1 cellular context compared by ENCODE assay signal in the genomic region with DNA sequence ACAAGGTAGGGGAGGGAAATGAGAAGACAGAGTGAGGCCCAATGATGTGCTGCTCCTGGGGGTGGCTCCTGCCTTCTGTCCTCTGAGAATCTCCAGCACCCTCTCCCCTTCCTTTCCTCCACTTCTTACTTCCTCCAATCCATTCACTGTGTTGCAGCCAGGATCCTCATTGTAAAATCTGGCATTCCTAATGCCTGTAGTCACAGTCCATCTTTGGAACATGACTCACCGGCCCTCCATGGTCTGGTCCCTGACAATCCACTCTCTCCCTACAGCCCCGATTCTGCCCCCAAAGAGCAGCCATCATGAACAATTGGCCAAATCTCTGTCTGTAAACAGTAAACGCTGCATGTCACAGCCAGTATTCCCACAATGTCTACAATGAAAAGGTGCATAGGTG.
TF ChIP-seq lines count a peak whose summit lies in the region.

No MANE protein-coding gene starts in this region.

TF ChIP-seq in HEK293, 187 proteins besides CTCF, POLR2A, EP300 and RAD21 (continued from another document):
- TF ChIP-seq ZNF23 (tag by site-specific recombination; IDR thresholded peaks at IDR 0.05; ENCODE audit: borderline replicate concordance) (no peak), ZFP69B (tag by site-specific recombination; IDR thresholded peaks at IDR 0.05) (0 out of 2 replicates have a peak, but pooled peaks have one; percentile 25), ZNF521 (tag by site-specific recombination; IDR thresholded peaks at IDR 0.05) (no peak), ZNF629 (tag by site-specific recombination; IDR thresholded peaks at IDR 0.05) (peak; percentile 23; the same call in 1 of the 2 replicates), SCRT1 (tag by site-specific recombination; IDR thresholded peaks at IDR 0.05; ENCODE audit: borderline replicate concordance) (no peak), ZFP41 (tag by site-specific recombination; IDR thresholded peaks at IDR 0.05; ENCODE audit: borderline replicate concordance) (no peak), ZNF544 (tag by site-specific recombination; IDR thresholded peaks at IDR 0.05) (no peak), ZBTB21 (tag by site-specific recombination; IDR thresholded peaks at IDR 0.05) (no peak), ZNF830 (tag by site-specific recombination; IDR thresholded peaks at IDR 0.05; ENCODE audit: low read depth) (no peak), ZNF274 (IDR thresholded peaks at IDR 0.05; ENCODE audit: low read length) (no peak), ZNF274 (tag by site-specific recombination; IDR thresholded peaks at IDR 0.05; ENCODE audit: borderline replicate concordance) (no peak), ZNF558 (tag by site-specific recombination; IDR thresholded peaks at IDR 0.05) (0 out of 2 replicates have a peak, but pooled peaks have one; percentile 39), ZNF2 (tag by site-specific recombination; IDR thresholded peaks at IDR 0.05) (no peak), ZNF549 (tag by site-specific recombination; IDR thresholded peaks at IDR 0.05) (no peak), ZNF423 (tag by site-specific recombination; IDR thresholded peaks at IDR 0.05) (no peak), SP7 (tag by site-specific recombination; IDR thresholded peaks at IDR 0.05) (0 out of 2 replicates have a peak, but pooled peaks have one; percentile 29), ZNF654 (tag by site-specific recombination; IDR thresholded peaks at IDR 0.05; ENCODE audit: low read depth) (no peak), GLI4 (tag by site-specific recombination; IDR thresholded peaks at IDR 0.05) (no peak), ZEB2 (tag by site-specific recombination; IDR thresholded peaks at IDR 0.05) (0 out of 2 replicates have a peak, but pooled peaks have one; percentile 43), TRIM28 (IDR thresholded peaks at IDR 0.05; ENCODE audit: borderline replicate concordance, low read length) (no peak), ZNF623 (tag by site-specific recombination; IDR thresholded peaks at IDR 0.05) (no peak), ZNF792 (tag by site-specific recombination; IDR thresholded peaks at IDR 0.05) (no peak), ZNF677 (tag by site-specific recombination; IDR thresholded peaks at IDR 0.05) (no peak)
- TF ChIP-seq, protein P1, sequence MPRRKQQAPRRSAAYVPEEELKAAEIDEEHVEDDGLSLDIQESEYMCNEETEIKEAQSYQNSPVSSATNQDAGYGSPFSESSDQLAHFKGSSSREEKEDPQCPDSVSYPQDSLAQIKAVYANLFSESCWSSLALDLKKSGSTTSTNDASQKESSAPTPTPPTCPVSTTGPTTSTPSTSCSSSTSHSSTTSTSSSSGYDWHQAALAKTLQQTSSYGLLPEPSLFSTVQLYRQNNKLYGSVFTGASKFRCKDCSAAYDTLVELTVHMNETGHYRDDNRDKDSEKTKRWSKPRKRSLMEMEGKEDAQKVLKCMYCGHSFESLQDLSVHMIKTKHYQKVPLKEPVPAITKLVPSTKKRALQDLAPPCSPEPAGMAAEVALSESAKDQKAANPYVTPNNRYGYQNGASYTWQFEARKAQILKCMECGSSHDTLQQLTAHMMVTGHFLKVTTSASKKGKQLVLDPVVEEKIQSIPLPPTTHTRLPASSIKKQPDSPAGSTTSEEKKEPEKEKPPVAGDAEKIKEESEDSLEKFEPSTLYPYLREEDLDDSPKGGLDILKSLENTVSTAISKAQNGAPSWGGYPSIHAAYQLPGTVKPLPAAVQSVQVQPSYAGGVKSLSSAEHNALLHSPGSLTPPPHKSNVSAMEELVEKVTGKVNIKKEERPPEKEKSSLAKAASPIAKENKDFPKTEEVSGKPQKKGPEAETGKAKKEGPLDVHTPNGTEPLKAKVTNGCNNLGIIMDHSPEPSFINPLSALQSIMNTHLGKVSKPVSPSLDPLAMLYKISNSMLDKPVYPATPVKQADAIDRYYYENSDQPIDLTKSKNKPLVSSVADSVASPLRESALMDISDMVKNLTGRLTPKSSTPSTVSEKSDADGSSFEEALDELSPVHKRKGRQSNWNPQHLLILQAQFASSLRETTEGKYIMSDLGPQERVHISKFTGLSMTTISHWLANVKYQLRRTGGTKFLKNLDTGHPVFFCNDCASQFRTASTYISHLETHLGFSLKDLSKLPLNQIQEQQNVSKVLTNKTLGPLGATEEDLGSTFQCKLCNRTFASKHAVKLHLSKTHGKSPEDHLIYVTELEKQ (tag by site-specific recombination; IDR thresholded peaks at IDR 0.05; ENCODE audit: borderline replicate concordance) = 0 out of 2 replicates have a peak, but pooled peaks have one; percentile 11
- TF ChIP-seq, protein P2, sequence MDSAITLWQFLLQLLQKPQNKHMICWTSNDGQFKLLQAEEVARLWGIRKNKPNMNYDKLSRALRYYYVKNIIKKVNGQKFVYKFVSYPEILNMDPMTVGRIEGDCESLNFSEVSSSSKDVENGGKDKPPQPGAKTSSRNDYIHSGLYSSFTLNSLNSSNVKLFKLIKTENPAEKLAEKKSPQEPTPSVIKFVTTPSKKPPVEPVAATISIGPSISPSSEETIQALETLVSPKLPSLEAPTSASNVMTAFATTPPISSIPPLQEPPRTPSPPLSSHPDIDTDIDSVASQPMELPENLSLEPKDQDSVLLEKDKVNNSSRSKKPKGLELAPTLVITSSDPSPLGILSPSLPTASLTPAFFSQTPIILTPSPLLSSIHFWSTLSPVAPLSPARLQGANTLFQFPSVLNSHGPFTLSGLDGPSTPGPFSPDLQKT (IDR thresholded peaks at IDR 0.05; ENCODE audit: borderline replicate concordance, low read depth, low read length) = no peak
- TF ChIP-seq, protein P3, sequence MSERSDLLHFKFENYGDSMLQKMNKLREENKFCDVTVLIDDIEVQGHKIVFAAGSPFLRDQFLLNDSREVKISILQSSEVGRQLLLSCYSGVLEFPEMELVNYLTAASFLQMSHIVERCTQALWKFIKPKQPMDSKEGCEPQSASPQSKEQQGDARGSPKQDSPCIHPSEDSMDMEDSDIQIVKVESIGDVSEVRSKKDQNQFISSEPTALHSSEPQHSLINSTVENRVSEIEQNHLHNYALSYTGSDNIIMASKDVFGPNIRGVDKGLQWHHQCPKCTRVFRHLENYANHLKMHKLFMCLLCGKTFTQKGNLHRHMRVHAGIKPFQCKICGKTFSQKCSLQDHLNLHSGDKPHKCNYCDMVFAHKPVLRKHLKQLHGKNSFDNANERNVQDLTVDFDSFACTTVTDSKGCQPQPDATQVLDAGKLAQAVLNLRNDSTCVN (tag by site-specific recombination; optimal IDR thresholded peaks at IDR 0.05) = no peak
TF ChIP-seq in HEK293: peak in this region for 19.
